14 cellular contexts compared by ENCODE assay signal in the genomic region with DNA sequence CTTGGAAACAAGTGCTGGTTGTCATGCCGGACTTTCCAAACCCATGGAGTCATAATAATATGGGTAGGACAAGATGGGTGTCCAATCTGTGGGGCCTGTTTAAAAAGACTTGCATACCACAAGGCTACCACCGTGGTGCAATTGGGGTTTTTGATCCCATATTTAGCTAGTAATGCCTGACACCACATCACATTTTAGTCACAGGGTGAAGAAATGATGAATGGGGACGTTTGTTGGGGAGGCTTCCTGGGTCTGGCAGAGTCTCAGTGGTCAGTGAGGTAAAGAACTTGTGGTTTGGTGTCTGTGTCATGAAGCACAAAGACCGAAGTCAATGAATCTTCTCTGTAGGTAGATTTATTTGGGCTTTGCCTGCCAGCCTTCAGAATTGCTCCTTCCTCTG. TPM values are rescaled to one million over a fixed set of nuclear protein-coding genes. Genes with fewer than 3 reads are reported as not detected.
DNase-seq lines count a peak whose midpoint lies in the region; ATAC-seq and TF ChIP-seq lines count a peak whose summit lies in the region.
"Had no signal": no experiment of that assay in that cellular context is flagged by ENCODE, and none has a peak within 500 bp of the region (broad histone marks: within the 10 kb centered on the region; RNA-seq: fewer than 3 reads in every experiment).

No MANE protein-coding gene starts in this region.

- H3K4me2 ChIP-seq in KMS-11 = no peak overlapping the region

- H2AFZ ChIP-seq in KMS-11 (ENCODE audit: low read depth) = peak overlapping the region; percentile 17; the same call in 1 of the 2 replicates

- no peaks in the 10 kb centered on the region for H3K4me1 ChIP-seq in KMS-11 (ENCODE audit: low read depth, poor library complexity, severe bottlenecking)
- peaks cover 23% of the 10 kb centered on the region for H3K4me1 ChIP-seq in left ventricle myocardium inferior

- peak; percentile 83 for DNase-seq in foreskin melanocyte
- no peak for DNase-seq in left ventricle myocardium inferior
- no peak for DNase-seq in NCI-H510A (lab: John Stamatoyannopoulos, UW)
- no peak for DNase-seq in activated T-cell treated with anti-CD3 and anti-CD28 coated beads, Interleukin-2, amount 50 U/mL, for 1 hour
- no peak for DNase-seq in HuH-7 (ENCODE audit: low spot score)
- DNase-seq: activated gamma-delta T cell; CD4-positive, CD25-positive, alpha-beta regulatory T cell; cortex of kidney; NCI-H2171; stimulated activated CD4-positive, alpha-beta T cell treated with anti-CD3 and anti-CD28 coated beads, Interleukin-4, amount 100 ng/mL, for 24 hours had no signal

- intact Hi-C loops in left ventricle myocardium inferior (cut with micrococcal nuclease) = no loop called here

- H3K4me3 ChIP-seq in KMS-11 (IDR thresholded peaks at IDR 0.05; ENCODE audit: insufficient read depth, low read depth, low read length) (no peak overlapping the region), left ventricle myocardium inferior (no peak overlapping the region)

- H3K36me3 ChIP-seq in KMS-11 (ENCODE audit: insufficient read depth) (no peaks in the 10 kb centered on the region), left ventricle myocardium inferior (no peaks in the 10 kb centered on the region)

- H4K20me1 ChIP-seq in KMS-11 (ENCODE audit: insufficient read depth) = no peaks in the 10 kb centered on the region

- TF ChIP-seq CTCF in KMS-11 (conservative IDR thresholded peaks at IDR 0.05; ENCODE audit: low read depth, low read length) (no peak), left ventricle myocardium inferior (IDR thresholded peaks at IDR 0.05; ENCODE audit: borderline replicate concordance) (no peak)

- no peak overlapping the region for H3K27ac ChIP-seq in KMS-11
- no peak overlapping the region for H3K27ac ChIP-seq in left ventricle myocardium inferior (replicated peaks)

- ATAC-seq in GM18511 (IDR thresholded peaks at IDR 0.05; ENCODE audit: unreplicated experiment) = peak; percentile 66
- peak; percentile 63 for ATAC-seq in HG02588 (IDR thresholded peaks at IDR 0.05; ENCODE audit: unreplicated experiment)
- ATAC-seq: HepG2 had no signal

- H3K9ac ChIP-seq in KMS-11 = no peak overlapping the region

- no peaks in the 10 kb centered on the region for H3K79me2 ChIP-seq in KMS-11 (ENCODE audit: insufficient read depth, low read depth)

- no peaks in the 10 kb centered on the region for H3K27me3 ChIP-seq in KMS-11 (ENCODE audit: insufficient read depth, low read depth)
- peaks cover 6% of the 10 kb centered on the region for H3K27me3 ChIP-seq in left ventricle myocardium inferior (ENCODE audit: low read depth)

- H3K9me3 ChIP-seq in left ventricle myocardium inferior (replicated peaks) = no peaks in the 10 kb centered on the region

RNA-seq across cellular contexts. Expression of a gene that starts 31.0 kb away (rescaled TPM):
- 0.82 TPM for total RNA-seq in left ventricle myocardium inferior
- total RNA-seq: CD4-positive, CD25-positive, alpha-beta regulatory T cell; HepG2 had no signal
